In the genomic region with DNA sequence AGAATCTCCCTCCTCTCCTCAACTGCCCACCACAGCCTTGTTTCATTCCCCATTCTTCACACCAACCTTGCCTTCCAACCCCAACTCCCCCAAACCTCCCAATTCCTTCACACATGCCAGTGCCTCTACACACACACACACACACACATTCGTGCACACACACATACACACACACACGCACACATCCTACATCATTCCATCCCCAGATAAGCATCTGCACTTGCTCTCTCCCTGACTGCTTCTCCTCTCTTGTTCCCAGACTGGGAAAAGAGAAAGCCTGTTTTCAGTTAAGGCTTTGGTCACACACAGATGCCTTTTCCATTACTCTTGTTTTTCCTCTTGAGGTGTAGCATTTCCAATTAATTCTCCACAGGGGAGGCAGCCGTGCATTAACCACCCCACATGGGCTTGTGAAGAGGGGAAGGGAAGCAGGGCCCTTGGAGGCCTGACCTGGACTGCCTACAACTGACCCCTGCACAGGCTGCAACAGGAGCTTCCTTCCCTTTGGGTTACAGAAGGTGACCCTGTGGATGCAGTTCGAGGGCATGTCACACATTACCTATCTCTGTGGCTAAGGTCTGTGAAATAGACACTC, we compare ENCODE assay signal across 1 cellular context.
TF ChIP-seq lines count a peak whose summit lies in the region.

No MANE protein-coding gene starts in this region.

TF ChIP-seq in HEK293, 187 proteins besides CTCF, POLR2A, EP300 and RAD21 (continued from another document):
- TF ChIP-seq, protein P1, sequence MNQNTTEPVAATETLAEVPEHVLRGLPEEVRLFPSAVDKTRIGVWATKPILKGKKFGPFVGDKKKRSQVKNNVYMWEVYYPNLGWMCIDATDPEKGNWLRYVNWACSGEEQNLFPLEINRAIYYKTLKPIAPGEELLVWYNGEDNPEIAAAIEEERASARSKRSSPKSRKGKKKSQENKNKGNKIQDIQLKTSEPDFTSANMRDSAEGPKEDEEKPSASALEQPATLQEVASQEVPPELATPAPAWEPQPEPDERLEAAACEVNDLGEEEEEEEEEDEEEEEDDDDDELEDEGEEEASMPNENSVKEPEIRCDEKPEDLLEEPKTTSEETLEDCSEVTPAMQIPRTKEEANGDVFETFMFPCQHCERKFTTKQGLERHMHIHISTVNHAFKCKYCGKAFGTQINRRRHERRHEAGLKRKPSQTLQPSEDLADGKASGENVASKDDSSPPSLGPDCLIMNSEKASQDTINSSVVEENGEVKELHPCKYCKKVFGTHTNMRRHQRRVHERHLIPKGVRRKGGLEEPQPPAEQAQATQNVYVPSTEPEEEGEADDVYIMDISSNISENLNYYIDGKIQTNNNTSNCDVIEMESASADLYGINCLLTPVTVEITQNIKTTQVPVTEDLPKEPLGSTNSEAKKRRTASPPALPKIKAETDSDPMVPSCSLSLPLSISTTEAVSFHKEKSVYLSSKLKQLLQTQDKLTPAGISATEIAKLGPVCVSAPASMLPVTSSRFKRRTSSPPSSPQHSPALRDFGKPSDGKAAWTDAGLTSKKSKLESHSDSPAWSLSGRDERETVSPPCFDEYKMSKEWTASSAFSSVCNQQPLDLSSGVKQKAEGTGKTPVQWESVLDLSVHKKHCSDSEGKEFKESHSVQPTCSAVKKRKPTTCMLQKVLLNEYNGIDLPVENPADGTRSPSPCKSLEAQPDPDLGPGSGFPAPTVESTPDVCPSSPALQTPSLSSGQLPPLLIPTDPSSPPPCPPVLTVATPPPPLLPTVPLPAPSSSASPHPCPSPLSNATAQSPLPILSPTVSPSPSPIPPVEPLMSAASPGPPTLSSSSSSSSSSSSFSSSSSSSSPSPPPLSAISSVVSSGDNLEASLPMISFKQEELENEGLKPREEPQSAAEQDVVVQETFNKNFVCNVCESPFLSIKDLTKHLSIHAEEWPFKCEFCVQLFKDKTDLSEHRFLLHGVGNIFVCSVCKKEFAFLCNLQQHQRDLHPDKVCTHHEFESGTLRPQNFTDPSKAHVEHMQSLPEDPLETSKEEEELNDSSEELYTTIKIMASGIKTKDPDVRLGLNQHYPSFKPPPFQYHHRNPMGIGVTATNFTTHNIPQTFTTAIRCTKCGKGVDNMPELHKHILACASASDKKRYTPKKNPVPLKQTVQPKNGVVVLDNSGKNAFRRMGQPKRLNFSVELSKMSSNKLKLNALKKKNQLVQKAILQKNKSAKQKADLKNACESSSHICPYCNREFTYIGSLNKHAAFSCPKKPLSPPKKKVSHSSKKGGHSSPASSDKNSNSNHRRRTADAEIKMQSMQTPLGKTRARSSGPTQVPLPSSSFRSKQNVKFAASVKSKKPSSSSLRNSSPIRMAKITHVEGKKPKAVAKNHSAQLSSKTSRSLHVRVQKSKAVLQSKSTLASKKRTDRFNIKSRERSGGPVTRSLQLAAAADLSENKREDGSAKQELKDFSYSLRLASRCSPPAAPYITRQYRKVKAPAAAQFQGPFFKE (tag by site-specific recombination; IDR thresholded peaks at IDR 0.05; ENCODE audit: borderline replicate concordance), result no peak
